20 cellular contexts compared by ENCODE assay signal in genomic region chr2:221908518-221908917, GRCh38.
"Had no signal": no experiment of that assay in that cellular context is flagged by ENCODE, and none has a peak within 500 bp of the region (broad histone marks: within the 10 kb centered on the region; RNA-seq: fewer than 3 reads in every experiment).

No MANE protein-coding gene starts in this region.

- DNase-seq: KBM-7; MV-4-11; NCI-H1048; NCI-H1105; NCI-H1436; NCI-H1694; NCI-H187 treated with DMSO at 0.1 percent for 48 hours; NCI-H2081; NCI-H2107; NCI-H2227 treated with DMSO at 0.1 percent for 48 hours; NCI-H524; NCI-H526 treated with DMSO at 0.1 percent for 48 hours; NCI-H748 treated with DMSO at 0.1 percent for 48 hours; NK-92 treated with Interleukin-12 subunit alpha and Interleukin-12 subunit beta, amount 100 ng/mL, for 24 hours; PC-3; SHP77; SK-N-SH; SW 1271 had no signal

- H3K4me2 ChIP-seq: SK-N-SH had no signal

- H3K9ac ChIP-seq: SK-N-SH had no signal

- H3K9me3 ChIP-seq: SK-N-SH had no signal

- ATAC-seq: Panc1, PC-3 had no signal

- H3K27ac ChIP-seq: RWPE1 had no signal
